ENCODE assay signal across 8 cellular contexts in genomic region chr3:195895078-195895899, GRCh38. TPM values are rescaled to one million over a fixed set of nuclear protein-coding genes. Genes with fewer than 3 reads are reported as not detected.
DNase-seq lines count a peak whose midpoint lies in the region; ATAC-seq and TF ChIP-seq lines count a peak whose summit lies in the region.

No MANE protein-coding gene starts in this region.

- DNase-seq in COLO668 (lab: John Stamatoyannopoulos, UW; ENCODE audit: unreplicated experiment) (peak; percentile 71), left cardiac atrium (peak; percentile 48), psoas muscle (peak; percentile 52 to 80)
- DNase-seq in activated naive CD4-positive, alpha-beta T cell treated with anti-CD3 and anti-CD28 coated beads, Interleukin-2, amount 50 U/mL, for 16 hours: peak; percentile 72

- H3K4me1 ChIP-seq in HUES48 (ENCODE audit: control insufficient read depth, insufficient read depth, low read length) (peaks cover 33% of the 10 kb centered on the region), psoas muscle (peaks cover 72% of the 10 kb centered on the region)

- ATAC-seq in GM21360 (IDR thresholded peaks at IDR 0.05; ENCODE audit: unreplicated experiment) (peak; percentile 57), left cardiac atrium (peak; percentile 17 to 36), psoas muscle (peak; percentile 56 to 60 (median 58)), GM18870 (IDR thresholded peaks at IDR 0.05; ENCODE audit: unreplicated experiment) (no peak)

- no peak for TF ChIP-seq CTCF in psoas muscle (IDR thresholded peaks at IDR 0.05)

- H3K27ac ChIP-seq in HUES48 (ENCODE audit: low read depth, low read length): peak overlapping the region; percentile 10
- peak overlapping the region; percentile 91 for H3K27ac ChIP-seq in psoas muscle

- H3K4me3 ChIP-seq in HUES48 (ENCODE audit: low read depth, low read length) (peak overlapping the region; percentile 75), psoas muscle (peak overlapping the region; percentile 82)

- intact Hi-C loops in left cardiac atrium (cut with DNase I): loop anchor here in 1 of 2 donors (5.0 kb wide), 1 partner anchor 33 kb away; no protein-coding TSS in a partner anchor
- intact Hi-C loops in psoas muscle (cut with DNase I): loop anchor here in 1 of 2 donors (2.0 kb wide), 1 partner anchor 32 kb away; no protein-coding TSS in a partner anchor

- H3K9me3 ChIP-seq in HUES48 (ENCODE audit: control insufficient read depth, insufficient read depth, low read length) (no peaks in the 10 kb centered on the region), psoas muscle (no peaks in the 10 kb centered on the region)

- peak; percentile 57 for TF ChIP-seq POLR2A in Raji (IDR thresholded peaks at IDR 0.05; ENCODE audit: insufficient read depth, low read depth, low read length)

- WGBS in psoas muscle, 3 donors: 1% methylated on average over 41 to 60 of the region's 60 CpGs

- no peaks in the 10 kb centered on the region for H3K36me3 ChIP-seq in HUES48 (ENCODE audit: control insufficient read depth, insufficient read depth, low read length)
- no peaks in the 10 kb centered on the region for H3K36me3 ChIP-seq in psoas muscle (ENCODE audit: insufficient read depth in 1 of 2, low read depth in 1 of 2)

- H3K9ac ChIP-seq in HUES48 (ENCODE audit: low read depth, low read length): peak overlapping the region; percentile 37; the same call in 1 of the 2 replicates

- H3K27me3 ChIP-seq in HUES48 (ENCODE audit: control insufficient read depth, insufficient read depth, low read length) (no peaks in the 10 kb centered on the region), psoas muscle (ENCODE audit: insufficient read depth in 3 of 3, low read length in 2 of 3) (no peaks in the 10 kb centered on the region)

RNA-seq across cellular contexts. Expression of gene TNK2, which starts 13.1 kb away (rescaled TPM):
- total RNA-seq in left cardiac atrium (10 to 100 TPM; 47.6 to 50.4 TPM), psoas muscle (100 to 1,000 TPM in 1 of 4 donors, 10 to 100 TPM in 3; 41.7 to 322 (median 77.6) TPM)
- polyA plus RNA-seq in psoas muscle: 10 to 100 TPM; 37.1 to 67.1 (median 52.2) TPM
